In genomic region chr5:168578506-168579205, GRCh38 we compare ENCODE assay signal across 8 cellular contexts. TPM values are rescaled to one million over a fixed set of nuclear protein-coding genes. Genes with fewer than 3 reads are reported as not detected.
DNase-seq lines count a peak whose midpoint lies in the region; ATAC-seq and TF ChIP-seq lines count a peak whose summit lies in the region.

No MANE protein-coding gene starts in this region.

- H3K9me3 Mint-ChIP-seq in activated CD4-positive, alpha-beta T cell treated with anti-CD3 and anti-CD28 coated beads, Interleukin-2, amount 10 ng/mL, durations not matched to agents 24 days and 14 days, result peaks cover 8% of the 10 kb centered on the region

- H3K4me1 ChIP-seq in body of pancreas (peaks cover 41% of the 10 kb centered on the region), subcutaneous abdominal adipose tissue (ENCODE audit: control insufficient read depth in 5 of 5, insufficient read depth in 5 of 5, low read length in 5 of 5) (peaks cover 4 to 33% (median 26%) of the 10 kb centered on the region in 5 donors)

- peak overlapping the region; percentile 95 for H3K4me3 Mint-ChIP-seq in activated CD4-positive, alpha-beta T cell treated with anti-CD3 and anti-CD28 coated beads, Interleukin-2, amount 10 ng/mL, durations not matched to agents 24 days and 14 days

- H3K9ac ChIP-seq in subcutaneous abdominal adipose tissue (ENCODE audit: low read length in 5 of 5), result peak overlapping the region; percentile 90 to 99 (median 97)

- no peak for TF ChIP-seq CTCF in body of pancreas (IDR thresholded peaks at IDR 0.05)

- peaks cover 28% of the 10 kb centered on the region for H3K4me1 Mint-ChIP-seq in activated CD4-positive, alpha-beta T cell treated with anti-CD3 and anti-CD28 coated beads, Interleukin-2, amount 10 ng/mL, durations not matched to agents 24 days and 14 days

- WGBS in body of pancreas, 2 donors, result 0% methylated on average over 23 to 32 of the region's 32 CpGs

- H3K4me3 ChIP-seq in body of pancreas, result peak overlapping the region; percentile 44 to 77
- H3K4me3 ChIP-seq in subcutaneous abdominal adipose tissue (ENCODE audit: low read depth in 1 of 5, low read length in 5 of 5), result peak overlapping the region; percentile 74 to 94 (median 92)

- no peak for DNase-seq in activated CD4-positive, alpha-beta T cell treated with anti-CD3 and anti-CD28 coated beads, Interleukin-2, amount 10 ng/mL, durations not matched to agents 24 days and 14 days
- DNase-seq in activated CD4-positive, alpha-beta T cell treated with anti-CD3 and anti-CD28 coated beads for 4 hours, result no peak
- DNase-seq in NCI-H2227 treated with DMSO at 0.1 percent for 48 hours (lab: John Stamatoyannopoulos, UW), result peak; percentile 53
- peak in 1 of 4 donors; percentile 62 for DNase-seq in body of pancreas
- DNase-seq in left kidney (ENCODE audit: low read depth, low spot score), result peak; percentile 84
- no peak for DNase-seq in Ammon's horn (ENCODE audit: low spot score)

- H3K27me3 ChIP-seq in body of pancreas (no peaks in the 10 kb centered on the region), subcutaneous abdominal adipose tissue (ENCODE audit: control insufficient read depth in 5 of 5, insufficient read depth in 4 of 5, low read length in 5 of 5) (no peaks in the 10 kb centered on the region)

- TF ChIP-seq POLR2A in body of pancreas (IDR thresholded peaks at IDR 0.05), result peak in 2 of 3 donors; percentile 8 to 38

- H3K9me3 ChIP-seq in body of pancreas, result no peaks in the 10 kb centered on the region
- H3K9me3 ChIP-seq in subcutaneous abdominal adipose tissue (ENCODE audit: control insufficient read depth in 5 of 5, low read length in 5 of 5), result no peaks in the 10 kb centered on the region

- H3K27ac Mint-ChIP-seq in activated CD4-positive, alpha-beta T cell treated with anti-CD3 and anti-CD28 coated beads, Interleukin-2, amount 10 ng/mL, durations not matched to agents 24 days and 14 days, result peak overlapping the region; percentile 92

- H3K36me3 Mint-ChIP-seq in activated CD4-positive, alpha-beta T cell treated with anti-CD3 and anti-CD28 coated beads, Interleukin-2, amount 10 ng/mL, durations not matched to agents 24 days and 14 days (ENCODE audit: low read depth), result peaks cover 32% of the 10 kb centered on the region

- intact Hi-C loops in activated CD4-positive, alpha-beta T cell treated with anti-CD3 and anti-CD28 coated beads, Interleukin-2, amount 10 ng/mL, durations not matched to agents 24 days and 14 days (cut with micrococcal nuclease), result loop anchor here (1.0 to 10.0 kb wide), 3 partner anchors 92 to 1076 kb away; partner anchors contain the start of genes RARS1 and SPDL1
- intact Hi-C loops in body of pancreas (cut with DNase I), result no loop called here

- ATAC-seq in HG02623 (IDR thresholded peaks at IDR 0.05; ENCODE audit: unreplicated experiment) (peak; percentile 8), body of pancreas (peak; percentile 2)

- H3K36me3 ChIP-seq in body of pancreas (replicated peaks in 1 of 2; ENCODE audit: insufficient read depth in 1 of 2, low read depth in 2 of 2) (no peaks in the 10 kb centered on the region), subcutaneous abdominal adipose tissue (ENCODE audit: control insufficient read depth in 5 of 5, insufficient read depth in 5 of 5, low read length in 5 of 5) (no peaks in the 10 kb centered on the region)

- no peaks in the 10 kb centered on the region for H3K27me3 Mint-ChIP-seq in activated CD4-positive, alpha-beta T cell treated with anti-CD3 and anti-CD28 coated beads, Interleukin-2, amount 10 ng/mL, durations not matched to agents 24 days and 14 days

- H3K27ac ChIP-seq in body of pancreas (peak overlapping the region; percentile 79 to 92 (median 84)), subcutaneous abdominal adipose tissue (ENCODE audit: low read depth, low read length) (peak overlapping the region; percentile 92)

RNA-seq across cellular contexts. Expression of gene PANK3, which starts 0.5 kb away (rescaled TPM):
- total RNA-seq in activated CD4-positive, alpha-beta T cell treated with anti-CD3 and anti-CD28 coated beads, Interleukin-2, amount 10 ng/mL, durations not matched to agents 24 days and 14 days, result 73.1 and 81.2 TPM in 2 replicates
- total RNA-seq in body of pancreas, result 10 to 100 TPM; 14.5 to 18.7 TPM

RNA-seq across cellular contexts. Expression of gene FBLL1, which starts 49.6 kb away (rescaled TPM):
- total RNA-seq in activated CD4-positive, alpha-beta T cell treated with anti-CD3 and anti-CD28 coated beads, Interleukin-2, amount 10 ng/mL, durations not matched to agents 24 days and 14 days, result not detected in 2 replicates
- 1 to 10 TPM; 1.3 to 2.3 TPM for total RNA-seq in body of pancreas

Comparison
In these comparisons a context has a peak if more than half of its experiments do, and no peak if none do; other contexts are left out.
1. DNase-seq: peak in NCI-H2227 treated with DMSO at 0.1 percent for 48 hours (single experiment) and left kidney (single experiment); none in activated CD4-positive, alpha-beta T cell treated with anti-CD3 and anti-CD28 coated beads, Interleukin-2, amount 10 ng/mL, durations not matched to agents 24 days and 14 days (single experiment), activated CD4-positive, alpha-beta T cell treated with anti-CD3 and anti-CD28 coated beads for 4 hours (0 of 2) and Ammon's horn (single experiment).